ENCODE assay signal across 23 cellular contexts in the genomic region with DNA sequence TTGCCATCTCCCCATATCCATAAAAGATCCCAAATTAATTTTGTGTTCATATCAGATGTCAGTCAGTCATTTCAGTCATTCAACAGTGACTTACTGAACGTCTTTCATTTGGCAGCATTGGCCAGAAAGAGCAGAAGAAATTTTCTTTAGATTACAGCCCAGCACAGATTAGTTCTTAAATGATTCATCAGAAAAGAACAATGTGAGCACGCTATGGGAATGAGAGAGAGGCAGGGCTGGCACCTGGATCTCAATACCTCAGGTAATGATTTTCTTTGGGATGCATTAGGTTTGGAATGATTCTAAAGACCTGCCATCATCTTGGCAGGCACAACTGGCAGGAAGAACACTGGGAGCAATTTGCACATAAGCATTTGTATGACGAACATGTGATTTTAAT. TPM values are rescaled to one million over a fixed set of nuclear protein-coding genes. Genes with fewer than 3 reads are reported as not detected.
DNase-seq lines count a peak whose midpoint lies in the region; ATAC-seq and TF ChIP-seq lines count a peak whose summit lies in the region.
"Had no signal": no experiment of that assay in that cellular context is flagged by ENCODE, and none has a peak within 500 bp of the region (broad histone marks: within the 10 kb centered on the region; RNA-seq: fewer than 3 reads in every experiment).

No MANE protein-coding gene starts in this region.

- in situ Hi-C loops in brain microvascular endothelial cell (cut with HindIII; ENCODE audit: low pct_ligation_motif_present, low sequenced_read_pairs): no loop called here

- H3K4me3 ChIP-seq in heart right ventricle (peak overlapping the region in 1 of 10 donors; percentile 40), brain microvascular endothelial cell (ENCODE audit: low read depth, low read length) (no peak overlapping the region), tibial artery (no peak overlapping the region)
- H3K4me3 ChIP-seq: GM12878, lower lobe of right lung, sigmoid colon, SJCRH30, testis had no signal

- H3K27ac ChIP-seq in heart right ventricle (peak overlapping the region in 8 of 10 donors; percentile 66 to 84 (median 74)), brain microvascular endothelial cell (peak overlapping the region; percentile 85), tibial artery (peak overlapping the region; percentile 2 to 43)
- H3K27ac ChIP-seq: SJCRH30, testis had no signal

- H3K9me3 ChIP-seq in heart right ventricle (peaks cover 0 to 4% (median 0%) of the 10 kb centered on the region in 11 donors), tibial artery (no peaks in the 10 kb centered on the region)
- H3K9me3 ChIP-seq: lower lobe of right lung, sigmoid colon, SJCRH30, testis had no signal

- intact Hi-C loops in heart right ventricle (cut with DNase I) (loop anchor here in 1 of 10 donors (5.0 kb wide), 2 partner anchors 38 to 67 kb away; no protein-coding TSS in a partner anchor), Right ventricle myocardium inferior (cut with DNase I) (no loop called here), tibial artery (cut with DNase I; ENCODE audit: low total_unique reads) (no loop called here)

- DNase-seq in heart right ventricle (no peak), Right ventricle myocardium inferior (ENCODE audit: missing footprints) (no peak), brain microvascular endothelial cell (no peak), iris pigment epithelial cell (ENCODE audit: low read depth) (peak; percentile 36), tibial artery (no peak), HuH-7 (ENCODE audit: low spot score) (no peak)
- no peak for DNase-seq in activated CD8-positive, alpha-beta memory T cell treated with anti-CD3 and anti-CD28 coated beads for 24 hours
- DNase-seq: activated CD8-positive, alpha-beta T cell treated with anti-CD3 and anti-CD28 coated beads for 36 hours; CD4-positive, alpha-beta T cell; glutamatergic neuron; lower lobe of right lung; NCI-H1092 treated with DMSO at 0.1 percent for 48 hours; NCI-H187 treated with DMSO at 0.1 percent for 48 hours; NCI-H526 treated with DMSO at 0.1 percent for 48 hours; sigmoid colon; SJCRH30; stimulated activated CD4-positive, alpha-beta T cell treated with anti-CD3 and anti-CD28 coated beads, Interleukin-15, amount 100 ng/mL, for 24 hours; stimulated activated naive CD4-positive, alpha-beta T cell treated with Interleukin-2 at 50 U/mL for 16 hours; T-helper 1 cell; testis had no signal

- H3K36me3 ChIP-seq in heart right ventricle (peaks cover 0 to 45% (median 4%) of the 10 kb centered on the region in 9 donors), brain microvascular endothelial cell (replicated peaks) (peaks cover 50% of the 10 kb centered on the region), tibial artery (peaks cover 6 to 20% (median 18%) of the 10 kb centered on the region in 3 donors)
- H3K36me3 ChIP-seq: lower lobe of right lung had no signal

- whole genome bisulfite sequencing in heart right ventricle, 2 donors: 34 to 46% methylated on average over 3 of the region's 3 CpGs

- H3K27me3 ChIP-seq in heart right ventricle (no peaks in the 10 kb centered on the region), brain microvascular endothelial cell (replicated peaks) (no peaks in the 10 kb centered on the region), tibial artery (no peaks in the 10 kb centered on the region)
- H3K27me3 ChIP-seq: sigmoid colon, SJCRH30, testis had no signal

- H3K4me1 ChIP-seq in heart right ventricle: peaks cover 4 to 49% (median 33%) of the 10 kb centered on the region in 9 donors
- H3K4me1 ChIP-seq in tibial artery: peaks cover 0 to 43% (median 6%) of the 10 kb centered on the region in 4 donors
- H3K4me1 ChIP-seq: testis had no signal

- TF ChIP-seq CTCF in heart right ventricle (IDR thresholded peaks at IDR 0.05) (no peak), brain microvascular endothelial cell (IDR thresholded peaks at IDR 0.05; ENCODE audit: low read depth, low read length, missing control alignments) (no peak), tibial artery (IDR thresholded peaks at IDR 0.05) (no peak)

- no peak for ATAC-seq in heart right ventricle
- ATAC-seq in Right ventricle myocardium inferior: no peak
- ATAC-seq in HG03439 (IDR thresholded peaks at IDR 0.05; ENCODE audit: unreplicated experiment): no peak
- ATAC-seq: activated CD8-positive, alpha-beta T cell treated with anti-CD3 and anti-CD28 coated beads for 36 hours; GM12878; lower lobe of right lung; Panc1 had no signal

RNA-seq across cellular contexts. Expression of gene FBN1, which starts 41.6 kb away (rescaled TPM):
- 100 to 1,000 TPM in 1 of 10 donors, 10 to 100 TPM in 9; 18.4 to 116 (median 32.9) TPM for total RNA-seq in heart right ventricle
- polyA plus RNA-seq in heart right ventricle: 10 to 100 TPM in 1 of 2 donors, 1 to 10 TPM in 1; 7.0 to 31.8 TPM
- total RNA-seq in Right ventricle myocardium inferior: 41.0 TPM

Comparison
In these comparisons a context has a peak if more than half of its experiments do, and no peak if none do; other contexts are left out.
1. H3K27ac ChIP-seq: peak in every context shown above with its lines; median percentile 85 in brain microvascular endothelial cell; 74 in heart right ventricle; 22 in tibial artery.